Comparison of ENCODE assay signal across 24 cellular contexts in the genomic region with DNA sequence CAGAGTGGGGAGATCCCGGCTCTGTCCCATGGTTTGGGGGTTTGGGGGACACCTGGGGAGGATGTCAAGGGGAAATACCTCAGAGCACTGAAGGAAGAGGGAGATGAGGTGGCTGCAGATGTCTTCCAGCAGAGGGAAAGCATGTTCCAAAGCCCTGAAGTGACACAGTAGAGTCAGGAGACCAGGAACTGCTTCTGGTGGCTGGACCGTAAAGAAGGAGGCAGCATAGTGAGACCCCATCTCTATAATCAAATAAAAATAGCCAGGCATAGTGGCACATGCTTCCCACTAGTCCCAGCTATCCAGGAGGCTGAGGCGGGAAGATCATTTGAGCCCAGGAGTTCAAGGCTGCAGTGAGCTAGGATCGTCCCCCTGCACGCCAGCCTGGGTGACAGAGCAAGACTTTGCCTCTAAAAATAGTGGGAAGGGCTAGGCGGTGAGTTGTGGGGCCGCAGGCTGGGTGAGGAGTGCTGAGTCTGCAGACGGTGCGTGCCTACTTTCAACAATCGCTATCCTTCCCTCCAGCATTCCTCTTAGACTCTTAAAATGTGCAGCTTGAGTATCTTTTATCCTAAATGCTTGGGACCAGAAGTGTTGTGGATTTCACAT.
"Had no signal": no experiment of that assay in that cellular context is flagged by ENCODE, and none has a peak within 500 bp of the region (broad histone marks: within the 10 kb centered on the region; RNA-seq: fewer than 3 reads in every experiment).

No MANE protein-coding gene starts in this region.

- H3K4me3 ChIP-seq: body of pancreas, left ventricle myocardium inferior, ovary, smooth muscle cell, stomach, upper lobe of left lung had no signal

- ATAC-seq: activated CD8-positive, alpha-beta T cell treated with anti-CD3 and anti-CD28 coated beads, Interleukin-2, amount 10 ng/mL, durations not matched to agents 7 days and 5 days; esophagus mucosa; natural killer cell; stimulated activated memory B cell treated with anti-CD40 and anti-IgM and Interleukin-4, amounts not matched to agents 10 μg/mL and 1 μg/mL and 100 μg/mL, for 72 hours; T-cell had no signal

- H3K9me3 ChIP-seq: body of pancreas, left ventricle myocardium inferior, neutrophil, ovary, stomach, upper lobe of left lung had no signal

- H3K36me3 ChIP-seq: left ventricle myocardium inferior, ovary, stomach, upper lobe of left lung, WERI-Rb-1 had no signal

- DNase-seq: activated CD4-positive, alpha-beta T cell treated with anti-CD3 and anti-CD28 coated beads for 1 hour; activated CD4-positive, alpha-beta T cell treated with anti-CD3 and anti-CD28 coated beads, Interleukin-2, amount 50 U/mL, for 1 hour; activated CD8-positive, alpha-beta T cell treated with anti-CD3 and anti-CD28 coated beads, Interleukin-2, amount 10 ng/mL, durations not matched to agents 7 days and 5 days; activated gamma-delta T cell treated with Interleukin-2 at 50 U/mL for 16 hours; anterior cingulate cortex; body of pancreas; caudate nucleus; effector memory CD4-positive, alpha-beta T cell; foreskin melanocyte; immature natural killer cell; kidney glomerular epithelial cell; left ventricle myocardium inferior; midbrain; natural killer cell; ovary; stimulated activated CD4-positive, alpha-beta T cell treated with anti-CD3 and anti-CD28 coated beads, Interleukin-15, amount 100 ng/mL, for 24 hours; stomach; T-cell; upper lobe of left lung; WERI-Rb-1 had no signal

- H3K27ac ChIP-seq: left ventricle myocardium inferior, neutrophil, upper lobe of left lung, WERI-Rb-1 had no signal

- H3K27me3 ChIP-seq: body of pancreas, neutrophil, ovary, stomach, upper lobe of left lung had no signal
